ENCODE assay signal across 17 cellular contexts in the genomic region with DNA sequence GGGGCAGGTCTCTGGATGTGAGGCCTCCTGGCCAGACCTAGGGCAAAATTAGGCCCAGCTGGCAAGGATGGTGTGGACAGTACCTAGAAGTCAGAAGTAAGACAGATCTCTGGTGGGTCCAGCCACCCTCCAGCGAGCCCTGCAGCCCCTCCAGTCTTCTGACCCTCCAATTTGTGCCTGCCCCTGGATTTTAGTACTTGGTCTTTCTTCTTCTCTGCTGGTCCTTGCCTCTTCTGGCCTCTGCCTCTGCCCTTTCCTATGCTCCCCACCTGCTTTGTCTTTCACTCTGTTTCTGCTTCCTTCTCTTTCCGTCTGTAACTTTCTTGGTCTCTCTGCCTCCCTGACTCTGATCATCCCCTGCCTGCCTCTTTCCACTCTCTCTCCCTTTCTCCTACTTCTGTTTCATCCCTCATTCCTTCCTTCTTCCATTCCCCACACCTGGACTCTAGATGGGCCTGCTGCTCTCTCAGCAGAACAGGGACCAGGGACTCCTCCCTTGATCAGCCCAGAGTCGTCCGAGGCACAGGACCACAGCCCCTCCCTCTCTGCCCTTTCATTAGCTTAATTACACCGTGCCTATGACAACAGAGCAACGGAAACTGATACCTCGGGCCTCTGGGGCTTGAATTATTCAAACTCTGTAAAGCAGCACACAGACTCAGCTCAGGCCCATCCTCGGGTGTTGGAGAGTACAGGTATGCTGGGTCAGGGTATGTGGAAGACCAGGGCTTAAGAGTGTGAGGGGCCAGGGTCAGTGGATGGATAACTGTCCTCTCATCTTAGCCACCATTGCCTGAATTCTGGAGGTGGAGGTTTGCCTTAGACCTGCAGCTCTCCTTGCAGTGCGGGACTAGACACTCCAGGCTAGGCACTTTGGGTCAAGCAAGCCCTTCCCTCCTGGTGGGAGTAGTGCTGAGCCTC. TPM values are rescaled to one million over a fixed set of nuclear protein-coding genes. Genes with fewer than 3 reads are reported as not detected.
A peak's percentile ranks its signal among the peaks of the same experiment; 100 is the strongest.
DNase-seq lines count a peak whose midpoint lies in the region; ATAC-seq and TF ChIP-seq lines count a peak whose summit lies in the region.
"Had no signal": no experiment of that assay in that cellular context is flagged by ENCODE, and none has a peak within 500 bp of the region (broad histone marks: within the 10 kb centered on the region; RNA-seq: fewer than 3 reads in every experiment).

A gene with protein sequence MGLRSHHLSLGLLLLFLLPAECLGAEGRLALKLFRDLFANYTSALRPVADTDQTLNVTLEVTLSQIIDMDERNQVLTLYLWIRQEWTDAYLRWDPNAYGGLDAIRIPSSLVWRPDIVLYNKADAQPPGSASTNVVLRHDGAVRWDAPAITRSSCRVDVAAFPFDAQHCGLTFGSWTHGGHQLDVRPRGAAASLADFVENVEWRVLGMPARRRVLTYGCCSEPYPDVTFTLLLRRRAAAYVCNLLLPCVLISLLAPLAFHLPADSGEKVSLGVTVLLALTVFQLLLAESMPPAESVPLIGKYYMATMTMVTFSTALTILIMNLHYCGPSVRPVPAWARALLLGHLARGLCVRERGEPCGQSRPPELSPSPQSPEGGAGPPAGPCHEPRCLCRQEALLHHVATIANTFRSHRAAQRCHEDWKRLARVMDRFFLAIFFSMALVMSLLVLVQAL (minus strand): TSS at position 51 of the 921 bp plus-strand sequence. CDS start 72 bp downstream, outside the sequence.

- peaks cover 7% of the 10 kb centered on the region for H3K36me3 ChIP-seq in mucosa of descending colon (ENCODE audit: low read depth)

- intact Hi-C loops in activated naive CD4-positive, alpha-beta T cell treated with anti-CD3 and anti-CD28 coated beads for 36 hours (cut with micrococcal nuclease), result no loop called here
- intact Hi-C loops in mucosa of descending colon (cut with DNase I, micrococcal nuclease), result no loop called here

- H3K27me3 Mint-ChIP-seq in activated naive CD4-positive, alpha-beta T cell treated with anti-CD3 and anti-CD28 coated beads for 36 hours (ENCODE audit: low read depth), result no peaks in the 10 kb centered on the region
- no peaks in the 10 kb centered on the region for H3K27me3 Mint-ChIP-seq in activated T-helper 17 cell treated with anti-CD3 and anti-CD28 coated beads, Interleukin-2, amount 50 U/mL, for 72 hours
- H3K27me3 Mint-ChIP-seq in nephron progenitor cell (ENCODE audit: low read depth, poor library complexity), result no peaks in the 10 kb centered on the region

- no peak for ATAC-seq in activated T-helper 17 cell treated with anti-CD3 and anti-CD28 coated beads, Interleukin-2, amount 50 U/mL, for 72 hours (replicated peaks)
- ATAC-seq in mucosa of descending colon (no peak), GM21526 (IDR thresholded peaks at IDR 0.05; ENCODE audit: low FRiP score, unreplicated experiment) (no peak)
- ATAC-seq: body of pancreas, left lung had no signal

- CTCF ChIA-PET in activated naive CD4-positive, alpha-beta T cell treated with anti-CD3 and anti-CD28 coated beads for 36 hours (lab: Charles Lee), result interaction anchor here (0.6 kb wide), 1 partner anchor 75 kb away, joined by 4 read pairs; no protein-coding TSS in a partner anchor
- CTCF ChIA-PET in HEK293T (lab: Yijun Ruan, JAX), result no interaction called here

- H3K27ac Mint-ChIP-seq in activated naive CD4-positive, alpha-beta T cell treated with anti-CD3 and anti-CD28 coated beads for 36 hours, result peak within 1 kb of the TSS; percentile 7
- H3K27ac Mint-ChIP-seq in activated T-helper 17 cell treated with anti-CD3 and anti-CD28 coated beads, Interleukin-2, amount 50 U/mL, for 72 hours, result peak within 1 kb of the TSS; percentile 42
- H3K27ac Mint-ChIP-seq in nephron progenitor cell, result peak within 1 kb of the TSS; percentile 89

- H3K9me3 ChIP-seq in mucosa of descending colon, result no peaks in the 10 kb centered on the region
- H3K9me3 ChIP-seq: body of pancreas, left lung, MG63, SJSA1, testis had no signal

- no peak for DNase-seq in activated naive CD4-positive, alpha-beta T cell treated with anti-CD3 and anti-CD28 coated beads for 36 hours
- no peak for DNase-seq in activated naive CD4-positive, alpha-beta T cell (lab: John Stamatoyannopoulos, UW)
- DNase-seq in HEK293T (ENCODE audit: extremely low spot score) (peak; percentile 3), nephron progenitor cell (peak; percentile 24), SW 1271 (lab: John Stamatoyannopoulos, UW) (no peak), mucosa of descending colon (no peak)
- DNase-seq: activated T-cell treated with anti-CD3 and anti-CD28 coated beads, Interleukin-2, amount 50 U/mL, for 48 hours; body of pancreas; HCEC 1CT; left lung; MG63; NK-92 treated with Interleukin-12 subunit alpha and Interleukin-12 subunit beta, amount 100 ng/mL, for 24 hours; testis had no signal

- H3K4me1 ChIP-seq in mucosa of descending colon (ENCODE audit: low read depth), result no peaks in the 10 kb centered on the region
- H3K4me1 ChIP-seq: body of pancreas, left lung, SJSA1, testis had no signal

- POLR2A ChIA-PET in HEK293T (lab: Yijun Ruan, JAX), result no interaction called here

- no peak within 1 kb of the TSS for H3K4me3 Mint-ChIP-seq in activated naive CD4-positive, alpha-beta T cell treated with anti-CD3 and anti-CD28 coated beads for 36 hours
- no peak within 1 kb of the TSS for H3K4me3 Mint-ChIP-seq in activated T-helper 17 cell treated with anti-CD3 and anti-CD28 coated beads, Interleukin-2, amount 50 U/mL, for 72 hours
- H3K4me3 Mint-ChIP-seq in nephron progenitor cell, result no peak within 1 kb of the TSS

- no peaks in the 10 kb centered on the region for H3K9me3 Mint-ChIP-seq in activated naive CD4-positive, alpha-beta T cell treated with anti-CD3 and anti-CD28 coated beads for 36 hours
- H3K9me3 Mint-ChIP-seq in activated T-helper 17 cell treated with anti-CD3 and anti-CD28 coated beads, Interleukin-2, amount 50 U/mL, for 72 hours, result no peaks in the 10 kb centered on the region
- H3K9me3 Mint-ChIP-seq in nephron progenitor cell, result no peaks in the 10 kb centered on the region

- H3K36me3 Mint-ChIP-seq in activated naive CD4-positive, alpha-beta T cell treated with anti-CD3 and anti-CD28 coated beads for 36 hours (ENCODE audit: low read depth), result peaks cover 30% of the 10 kb centered on the region
- H3K36me3 Mint-ChIP-seq in activated T-helper 17 cell treated with anti-CD3 and anti-CD28 coated beads, Interleukin-2, amount 50 U/mL, for 72 hours (ENCODE audit: low read depth), result peaks cover 81% of the 10 kb centered on the region
- H3K36me3 Mint-ChIP-seq in nephron progenitor cell (ENCODE audit: low read depth), result peaks cover 67% of the 10 kb centered on the region

- H3K4me3 ChIP-seq in mucosa of descending colon, result no peak within 1 kb of the TSS
- H3K4me3 ChIP-seq: body of pancreas, left lung, MG63, SJSA1, smooth muscle cell, testis had no signal

- peaks cover 3% of the 10 kb centered on the region for H3K4me1 Mint-ChIP-seq in activated naive CD4-positive, alpha-beta T cell treated with anti-CD3 and anti-CD28 coated beads for 36 hours (ENCODE audit: low read depth)
- H3K4me1 Mint-ChIP-seq in activated T-helper 17 cell treated with anti-CD3 and anti-CD28 coated beads, Interleukin-2, amount 50 U/mL, for 72 hours, result peaks cover 7% of the 10 kb centered on the region
- H3K4me1 Mint-ChIP-seq in nephron progenitor cell, result peaks cover 30% of the 10 kb centered on the region

- TF ChIP-seq CTCF in nephron progenitor cell (IDR thresholded peaks at IDR 0.05), result no peak
- no peak for TF ChIP-seq CTCF in mucosa of descending colon (IDR thresholded peaks at IDR 0.05)

TF ChIP-seq in HEK293T, 16 proteins besides CTCF, POLR2A, EP300 and RAD21:
- no peak for TF ChIP-seq BHLHE40 (IDR thresholded peaks at IDR 0.05; ENCODE audit: borderline replicate concordance)
- no peak for TF ChIP-seq ARNT (IDR thresholded peaks at IDR 0.05)
- TF ChIP-seq TARDBP (IDR thresholded peaks at IDR 0.05), result no peak
- no peak for TF ChIP-seq SP1 (IDR thresholded peaks at IDR 0.05)
- TF ChIP-seq ZNF384 (IDR thresholded peaks at IDR 0.05), result no peak
- no peak for TF ChIP-seq SUZ12 (IDR thresholded peaks at IDR 0.05)
- TF ChIP-seq ELF4 (IDR thresholded peaks at IDR 0.05), result no peak
- TF ChIP-seq FOXA1 (IDR thresholded peaks at IDR 0.05), result no peak
- TF ChIP-seq FOXM1 (IDR thresholded peaks at IDR 0.05; ENCODE audit: borderline replicate concordance), result no peak

RNA-seq across cellular contexts. Expression of the gene that starts here (rescaled TPM):
- under 1 TPM; 0.26 to 0.44 TPM for total RNA-seq in activated naive CD4-positive, alpha-beta T cell treated with anti-CD3 and anti-CD28 coated beads for 36 hours
- 1 to 10 TPM; 3.0 to 4.6 TPM for total RNA-seq in activated T-helper 17 cell treated with anti-CD3 and anti-CD28 coated beads, Interleukin-2, amount 50 U/mL, for 72 hours
- 1 to 10 TPM; 1.1 to 1.5 (median 1.4) TPM for total RNA-seq in mucosa of descending colon

Comparison
In these comparisons a context has a peak if more than half of its experiments do, and no peak if none do; other contexts are left out.
1. DNase-seq: peak in HEK293T (single experiment) and nephron progenitor cell (single experiment); none in activated naive CD4-positive, alpha-beta T cell treated with anti-CD3 and anti-CD28 coated beads for 36 hours (single experiment), activated naive CD4-positive, alpha-beta T cell (0 of 4), SW 1271 (0 of 2) and mucosa of descending colon (0 of 3).
2. H3K27ac Mint-ChIP-seq: peak in every context shown above with its lines; median percentile 89 in nephron progenitor cell; 42 in activated T-helper 17 cell treated with anti-CD3 and anti-CD28 coated beads, Interleukin-2, amount 50 U/mL, for 72 hours; 7 in activated naive CD4-positive, alpha-beta T cell treated with anti-CD3 and anti-CD28 coated beads for 36 hours.